Comparison of ENCODE assay signal across 1 cellular context in the genomic region with DNA sequence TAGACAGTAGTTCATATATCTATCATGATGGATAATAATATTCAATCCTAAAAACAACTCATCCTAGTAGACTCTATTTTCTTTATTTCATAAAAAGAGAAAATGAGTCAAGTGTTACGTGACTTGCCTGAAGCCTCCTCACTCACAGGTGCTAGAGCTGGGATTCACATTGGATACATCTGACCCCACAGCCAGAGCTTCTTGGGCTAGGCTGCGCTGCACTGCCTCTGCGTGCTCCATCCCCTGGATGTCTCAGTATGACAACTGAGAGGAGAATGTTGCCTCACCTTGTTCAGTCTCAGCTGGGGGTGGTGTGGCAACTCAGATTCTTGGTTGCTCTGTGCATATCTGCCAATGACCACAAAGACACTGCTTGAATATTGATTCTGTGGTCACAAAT.
TF ChIP-seq lines count a peak whose summit lies in the region.

No MANE protein-coding gene starts in this region.

TF ChIP-seq in K562, 482 proteins besides CTCF, POLR2A, EP300 and RAD21 (continued from another document):
- TF ChIP-seq, protein P1, sequence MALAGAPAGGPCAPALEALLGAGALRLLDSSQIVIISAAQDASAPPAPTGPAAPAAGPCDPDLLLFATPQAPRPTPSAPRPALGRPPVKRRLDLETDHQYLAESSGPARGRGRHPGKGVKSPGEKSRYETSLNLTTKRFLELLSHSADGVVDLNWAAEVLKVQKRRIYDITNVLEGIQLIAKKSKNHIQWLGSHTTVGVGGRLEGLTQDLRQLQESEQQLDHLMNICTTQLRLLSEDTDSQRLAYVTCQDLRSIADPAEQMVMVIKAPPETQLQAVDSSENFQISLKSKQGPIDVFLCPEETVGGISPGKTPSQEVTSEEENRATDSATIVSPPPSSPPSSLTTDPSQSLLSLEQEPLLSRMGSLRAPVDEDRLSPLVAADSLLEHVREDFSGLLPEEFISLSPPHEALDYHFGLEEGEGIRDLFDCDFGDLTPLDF (CRISPR knock-in tag; IDR thresholded peaks at IDR 0.05) = peak; percentile 51; the same call in 1 of the 2 replicates
- TF ChIP-seq, protein P2, sequence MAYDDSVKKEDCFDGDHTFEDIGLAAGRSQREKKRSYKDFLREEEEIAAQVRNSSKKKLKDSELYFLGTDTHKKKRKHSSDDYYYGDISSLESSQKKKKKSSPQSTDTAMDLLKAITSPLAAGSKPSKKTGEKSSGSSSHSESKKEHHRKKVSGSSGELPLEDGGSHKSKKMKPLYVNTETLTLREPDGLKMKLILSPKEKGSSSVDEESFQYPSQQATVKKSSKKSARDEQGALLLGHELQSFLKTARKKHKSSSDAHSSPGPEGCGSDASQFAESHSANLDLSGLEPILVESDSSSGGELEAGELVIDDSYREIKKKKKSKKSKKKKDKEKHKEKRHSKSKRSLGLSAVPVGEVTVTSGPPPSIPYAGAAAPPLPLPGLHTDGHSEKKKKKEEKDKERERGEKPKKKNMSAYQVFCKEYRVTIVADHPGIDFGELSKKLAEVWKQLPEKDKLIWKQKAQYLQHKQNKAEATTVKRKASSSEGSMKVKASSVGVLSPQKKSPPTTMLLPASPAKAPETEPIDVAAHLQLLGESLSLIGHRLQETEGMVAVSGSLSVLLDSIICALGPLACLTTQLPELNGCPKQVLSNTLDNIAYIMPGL (CRISPR knock-in tag; IDR thresholded peaks at IDR 0.05) = peak; percentile 66
- TF ChIP-seq, protein P3, sequence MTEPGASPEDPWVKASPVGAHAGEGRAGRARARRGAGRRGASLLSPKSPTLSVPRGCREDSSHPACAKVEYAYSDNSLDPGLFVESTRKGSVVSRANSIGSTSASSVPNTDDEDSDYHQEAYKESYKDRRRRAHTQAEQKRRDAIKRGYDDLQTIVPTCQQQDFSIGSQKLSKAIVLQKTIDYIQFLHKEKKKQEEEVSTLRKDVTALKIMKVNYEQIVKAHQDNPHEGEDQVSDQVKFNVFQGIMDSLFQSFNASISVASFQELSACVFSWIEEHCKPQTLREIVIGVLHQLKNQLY (CRISPR knock-in tag; conservative IDR thresholded peaks at IDR 0.05) = peak in 1 of 2 experiments; percentile 84; a peak in 1 of 4 replicates
- TF ChIP-seq, protein P4, sequence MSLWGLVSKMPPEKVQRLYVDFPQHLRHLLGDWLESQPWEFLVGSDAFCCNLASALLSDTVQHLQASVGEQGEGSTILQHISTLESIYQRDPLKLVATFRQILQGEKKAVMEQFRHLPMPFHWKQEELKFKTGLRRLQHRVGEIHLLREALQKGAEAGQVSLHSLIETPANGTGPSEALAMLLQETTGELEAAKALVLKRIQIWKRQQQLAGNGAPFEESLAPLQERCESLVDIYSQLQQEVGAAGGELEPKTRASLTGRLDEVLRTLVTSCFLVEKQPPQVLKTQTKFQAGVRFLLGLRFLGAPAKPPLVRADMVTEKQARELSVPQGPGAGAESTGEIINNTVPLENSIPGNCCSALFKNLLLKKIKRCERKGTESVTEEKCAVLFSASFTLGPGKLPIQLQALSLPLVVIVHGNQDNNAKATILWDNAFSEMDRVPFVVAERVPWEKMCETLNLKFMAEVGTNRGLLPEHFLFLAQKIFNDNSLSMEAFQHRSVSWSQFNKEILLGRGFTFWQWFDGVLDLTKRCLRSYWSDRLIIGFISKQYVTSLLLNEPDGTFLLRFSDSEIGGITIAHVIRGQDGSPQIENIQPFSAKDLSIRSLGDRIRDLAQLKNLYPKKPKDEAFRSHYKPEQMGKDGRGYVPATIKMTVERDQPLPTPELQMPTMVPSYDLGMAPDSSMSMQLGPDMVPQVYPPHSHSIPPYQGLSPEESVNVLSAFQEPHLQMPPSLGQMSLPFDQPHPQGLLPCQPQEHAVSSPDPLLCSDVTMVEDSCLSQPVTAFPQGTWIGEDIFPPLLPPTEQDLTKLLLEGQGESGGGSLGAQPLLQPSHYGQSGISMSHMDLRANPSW (CRISPR knock-in tag; IDR thresholded peaks at IDR 0.05) = peak; percentile 64; the same call in 1 of the 2 replicates
